In the genomic region with DNA sequence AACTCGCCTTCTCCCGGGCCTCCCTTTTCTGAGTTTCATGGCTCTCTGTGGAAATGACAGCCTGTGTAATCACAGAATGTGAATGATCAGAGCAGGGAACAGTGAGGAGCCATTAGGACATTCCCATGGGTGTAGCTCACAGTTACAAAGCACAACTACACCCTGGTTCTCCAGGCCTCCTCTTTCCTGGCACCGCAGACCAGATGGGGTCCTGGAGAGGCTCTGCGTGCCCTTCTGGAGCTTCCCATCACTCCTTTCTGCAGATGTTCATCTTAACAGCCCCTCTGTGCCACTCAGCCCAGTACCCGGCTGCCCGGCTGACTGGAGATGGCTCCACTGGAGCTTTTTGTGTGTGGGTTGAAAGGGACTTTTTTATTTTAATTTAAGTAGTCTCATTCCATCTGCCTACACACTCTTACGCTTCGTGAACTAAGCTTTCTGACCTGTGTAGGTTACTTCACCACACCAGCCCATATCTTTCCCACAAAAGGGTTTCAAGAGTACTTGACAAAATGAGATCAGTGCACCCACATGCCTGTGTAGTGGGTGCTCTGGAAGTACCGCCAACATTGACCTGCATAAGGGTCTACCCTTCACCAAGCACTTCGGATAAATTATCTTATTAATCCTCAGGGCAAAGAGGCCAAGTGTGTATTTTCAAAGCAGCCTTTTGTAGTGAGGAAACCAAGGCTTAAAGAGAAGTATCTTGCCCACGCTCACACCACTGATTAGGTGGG, we compare ENCODE assay signal across 8 cellular contexts. TPM values are rescaled to one million over a fixed set of nuclear protein-coding genes. Genes with fewer than 3 reads are reported as not detected.
DNase-seq lines count a peak whose midpoint lies in the region; ATAC-seq lines count a peak whose summit lies in the region.

No MANE protein-coding gene starts in this region.

- DNase-seq in stimulated activated naive CD4-positive, alpha-beta T cell treated with Interleukin-2 at 50 U/mL for 16 hours (lab: John Stamatoyannopoulos, UW): peak; percentile 69
- DNase-seq in stimulated activated naive CD4-positive, alpha-beta T cell (lab: John Stamatoyannopoulos, UW): no peak
- peak; percentile 55 for DNase-seq in activated T-cell treated with anti-CD3 and anti-CD28 coated beads for 48 hours (ENCODE audit: low read depth)
- no peak for DNase-seq in left colon
- peak; percentile 39 to 81 for DNase-seq in stimulated activated effector memory CD8-positive, alpha-beta T cell treated with anti-CD3 and anti-CD28 coated beads, Interleukin-12 subunit alpha, Interleukin-12 subunit beta, amount 100 ng/mL, for 72 hours (ENCODE audit: low spot score in 2 of 2)
- no peak for DNase-seq in NCI-H2081 (lab: John Stamatoyannopoulos, UW)
- no peak for DNase-seq in T1000 (lab: John Stamatoyannopoulos, UW)

- no peaks in the 10 kb centered on the region for H3K9me3 Mint-ChIP-seq in stimulated activated effector memory CD8-positive, alpha-beta T cell treated with anti-CD3 and anti-CD28 coated beads, Interleukin-12 subunit alpha, Interleukin-12 subunit beta, amount 100 ng/mL, for 72 hours

- H3K36me3 Mint-ChIP-seq in stimulated activated effector memory CD8-positive, alpha-beta T cell treated with anti-CD3 and anti-CD28 coated beads, Interleukin-12 subunit alpha, Interleukin-12 subunit beta, amount 100 ng/mL, for 72 hours: peaks cover 68% of the 10 kb centered on the region

- H3K4me3 Mint-ChIP-seq in stimulated activated effector memory CD8-positive, alpha-beta T cell treated with anti-CD3 and anti-CD28 coated beads, Interleukin-12 subunit alpha, Interleukin-12 subunit beta, amount 100 ng/mL, for 72 hours: peak overlapping the region; percentile 78

- H3K4me1 Mint-ChIP-seq in stimulated activated effector memory CD8-positive, alpha-beta T cell treated with anti-CD3 and anti-CD28 coated beads, Interleukin-12 subunit alpha, Interleukin-12 subunit beta, amount 100 ng/mL, for 72 hours: peaks cover 69% of the 10 kb centered on the region

- peak overlapping the region; percentile 97 for H3K27ac Mint-ChIP-seq in stimulated activated effector memory CD8-positive, alpha-beta T cell treated with anti-CD3 and anti-CD28 coated beads, Interleukin-12 subunit alpha, Interleukin-12 subunit beta, amount 100 ng/mL, for 72 hours

- peak; percentile 53 for ATAC-seq in HG03378 (IDR thresholded peaks at IDR 0.05; ENCODE audit: unreplicated experiment)
- peak; percentile 41 for ATAC-seq in left colon
- peak; percentile 85 for ATAC-seq in stimulated activated effector memory CD8-positive, alpha-beta T cell treated with anti-CD3 and anti-CD28 coated beads, Interleukin-12 subunit alpha, Interleukin-12 subunit beta, amount 100 ng/mL, for 72 hours

- intact Hi-C loops in left colon (cut with DNase I, micrococcal nuclease): no loop called here

RNA-seq across cellular contexts. Expression of a gene that starts 29.8 kb away (rescaled TPM):
- 100 to 1,000 TPM; 172 to 215 TPM for total RNA-seq in left colon

RNA-seq across cellular contexts. Expression of a gene that starts 52.2 kb away (rescaled TPM):
- not detected for total RNA-seq in left colon

Comparison
In these comparisons a context has a peak if more than half of its experiments do, and no peak if none do; other contexts are left out.
1. DNase-seq: peak in stimulated activated naive CD4-positive, alpha-beta T cell treated with Interleukin-2 at 50 U/mL for 16 hours (single experiment), activated T-cell treated with anti-CD3 and anti-CD28 coated beads for 48 hours (single experiment) and stimulated activated effector memory CD8-positive, alpha-beta T cell treated with anti-CD3 and anti-CD28 coated beads, Interleukin-12 subunit alpha, Interleukin-12 subunit beta, amount 100 ng/mL, for 72 hours (2 of 2); none in stimulated activated naive CD4-positive, alpha-beta T cell (0 of 6), left colon (0 of 2), NCI-H2081 (0 of 2) and T1000 (single experiment).
2. Peak in every context shown above with its lines, with median percentiles within 50 percentile points of each other: ATAC-seq.